ENCODE assay signal across 8 cellular contexts in genomic region chrX:37572137-37572587, GRCh38. TPM values are rescaled to one million over a fixed set of nuclear protein-coding genes. Genes with fewer than 3 reads are reported as not detected.
DNase-seq lines count a peak whose midpoint lies in the region; ATAC-seq and TF ChIP-seq lines count a peak whose summit lies in the region.
"Not testable (repeated sequence)": the region's sequence is repeated elsewhere in the genome, so short reads cannot be mapped to it uniquely, and the experiment has no call there.

No MANE protein-coding gene starts in this region.

- H3K36me3 Mint-ChIP-seq in endothelial cell (ENCODE audit: low read depth, unreplicated experiment): not testable (repeated sequence)

- peak overlapping the region; percentile 88 for H2AFZ ChIP-seq in Loucy (ENCODE audit: low read length)

- 0 to 1% methylated on average over 45 to 50 of the region's 56 CpGs for WGBS in sigmoid colon, 2 donors

- H4K20me1 ChIP-seq in Loucy (ENCODE audit: insufficient read depth, low read length, poor library complexity, severe bottlenecking): not testable (repeated sequence)

- TF ChIP-seq CTCF in AG09309 (IDR thresholded peaks at IDR 0.05; ENCODE audit: control insufficient read depth, insufficient read depth, low read depth, low read length, missing control alignments) (peak; percentile 31), Loucy (conservative IDR thresholded peaks at IDR 0.05; ENCODE audit: low read length) (peak; percentile 47), RWPE1 (conservative IDR thresholded peaks at IDR 0.05; ENCODE audit: low read depth) (peak; percentile 40), sigmoid colon (IDR thresholded peaks at IDR 0.05) (peak in 3 of 4 experiments; percentile 22 to 50 (median 23))
- not testable (repeated sequence) for TF ChIP-seq CTCF in endothelial cell (IDR thresholded peaks at IDR 0.05; ENCODE audit: unreplicated experiment)

- not testable (repeated sequence) for H3K27ac ChIP-seq in RWPE1
- peak overlapping the region in 3 of 4 donors; percentile 44 to 57 (median 55) for H3K27ac ChIP-seq in sigmoid colon

- H3K4me3 Mint-ChIP-seq in endothelial cell (ENCODE audit: unreplicated experiment): peak overlapping the region; percentile 85

- not testable (repeated sequence) for H3K4me1 ChIP-seq in Loucy (ENCODE audit: insufficient read depth, low read length, poor library complexity, severe bottlenecking); sigmoid colon

- not testable (repeated sequence) for H3K9me3 ChIP-seq in Loucy (ENCODE audit: insufficient read depth, low read depth, low read length); sigmoid colon

- H3F3A ChIP-seq in Loucy (ENCODE audit: low read depth): not testable (repeated sequence)

- CTCF ChIA-PET in RWPE1 (lab: Yijun Ruan, JAX): interaction anchor here (0.5 to 1.0 kb wide), 6 partner anchors 84 to 515 kb away, joined by 3 to 4 read pairs (median 3); no protein-coding TSS in a partner anchor

- not testable (repeated sequence) for H3K79me2 ChIP-seq in Loucy (ENCODE audit: insufficient read depth, low read length)

- ATAC-seq in GM21381 (IDR thresholded peaks at IDR 0.05; ENCODE audit: unreplicated experiment) (peak; percentile 51), left lobe of liver (peak; percentile 82)

- H3K27me3 ChIP-seq in Loucy (ENCODE audit: insufficient read depth, low read length, poor library complexity, severe bottlenecking); sigmoid colon: not testable (repeated sequence)

- TF ChIP-seq EP300 in sigmoid colon (IDR thresholded peaks at IDR 0.05): not testable (repeated sequence)

- DNase-seq in AG09309 (ENCODE audit: low read depth); RWPE1 (ENCODE audit: low spot score): not testable (repeated sequence)
- DNase-seq in activated gamma-delta T cell (lab: John Stamatoyannopoulos, UW) (peak; percentile 15), endothelial cell (ENCODE audit: low spot score) (peak; percentile 48), left lobe of liver (ENCODE audit: low spot score) (peak; percentile 38), sigmoid colon (peak; percentile 72)

- H3K4me2 ChIP-seq in Loucy (ENCODE audit: low read depth, low read length, poor library complexity, severe bottlenecking): peak overlapping the region; percentile 75

- not testable (repeated sequence) for H3K4me1 Mint-ChIP-seq in endothelial cell (ENCODE audit: unreplicated experiment)

- H3K9me2 ChIP-seq in Loucy (replicated peaks; ENCODE audit: low read depth, low read length): not testable (repeated sequence)

- POLR2A ChIA-PET in RWPE1 (lab: Yijun Ruan, JAX; ENCODE audit: low non-redundant PET): not testable (repeated sequence)

- TF ChIP-seq POLR2A in sigmoid colon (IDR thresholded peaks at IDR 0.05): not testable (repeated sequence)

- not testable (repeated sequence) for H3K27ac Mint-ChIP-seq in endothelial cell (ENCODE audit: unreplicated experiment)

- not testable (repeated sequence) for H3K27me3 Mint-ChIP-seq in endothelial cell (ENCODE audit: unreplicated experiment)

- not testable (repeated sequence) for H3K36me3 ChIP-seq in Loucy (ENCODE audit: insufficient read depth, low read length); sigmoid colon

- not testable (repeated sequence) for H3K9me3 Mint-ChIP-seq in endothelial cell (ENCODE audit: unreplicated experiment)

- H3K4me3 ChIP-seq in AG09309 (ENCODE audit: control insufficient read depth, low read depth, low read length) (peak overlapping the region; percentile 14; the same call in 1 of the 2 replicates), Loucy (ENCODE audit: low read length, poor library complexity, severe bottlenecking) (peak overlapping the region; percentile 72), sigmoid colon (peak overlapping the region; percentile 32 to 57 (median 50))

- peak overlapping the region; percentile 70 for H3K9ac ChIP-seq in Loucy (ENCODE audit: low read depth, low read length, poor library complexity, severe bottlenecking)

- intact Hi-C loops in sigmoid colon (cut with DNase I): loop anchor here (2.0 to 10.0 kb wide), 3 partner anchors 113 to 253 kb away; partner anchors contain the start of gene XK

RNA-seq across cellular contexts. Expression of gene LANCL3, which starts 0.7 kb away (rescaled TPM):
- total RNA-seq in endothelial cell (ENCODE audit: unreplicated experiment) (0.46 TPM), left lobe of liver (0.05 TPM), sigmoid colon (1 to 10 TPM; 1.8 to 7.5 (median 6.3) TPM)
- 1 to 10 TPM; 1.6 to 3.6 (median 2.8) TPM for polyA plus RNA-seq in sigmoid colon

Comparison
In these comparisons a context has a peak if more than half of its experiments do, and no peak if none do; other contexts are left out.
1. H3K4me3 ChIP-seq: peak in every context shown above with its lines; median percentile 72 in Loucy; 50 in sigmoid colon; 14 in AG09309.